In genomic region chr7:130345106-130345505, GRCh38 we compare ENCODE assay signal across 21 cellular contexts. TPM values are rescaled to one million over a fixed set of nuclear protein-coding genes. Genes with fewer than 3 reads are reported as not detected.
DNase-seq lines count a peak whose midpoint lies in the region; ATAC-seq, FAIRE-seq and TF ChIP-seq lines count a peak whose summit lies in the region.
"Had no signal": no experiment of that assay in that cellular context is flagged by ENCODE, and none has a peak within 500 bp of the region (broad histone marks: within the 10 kb centered on the region; RNA-seq: fewer than 3 reads in every experiment).

No MANE protein-coding gene starts in this region.

- no peaks in the 10 kb centered on the region for H3K9me3 ChIP-seq in mesenchymal stem cell (ENCODE audit: control insufficient read depth, low read length)
- H3K9me3 ChIP-seq: colonic mucosa, esophagus muscularis mucosa, left lung had no signal

- 63% methylated on average over 7 of the region's 8 CpGs for WGBS in mesenchymal stem cell

- H2BK15ac ChIP-seq in mesenchymal stem cell (ENCODE audit: low read depth, poor library complexity, severe bottlenecking) = no peak overlapping the region

- no peak overlapping the region for H4K8ac ChIP-seq in mesenchymal stem cell (ENCODE audit: low read length)

- no peak overlapping the region for H3K4me2 ChIP-seq in mesenchymal stem cell (ENCODE audit: low read length, poor library complexity, severe bottlenecking)
- H3K4me2 ChIP-seq: A549 had no signal

- no peaks in the 10 kb centered on the region; the same call in 1 of the 2 replicates for H3K27me3 Mint-ChIP-seq in WTC11 (ENCODE audit: low read depth)
- H3K27me3 Mint-ChIP-seq: activated naive CD8-positive, alpha-beta T cell treated with anti-CD3 and anti-CD28 coated beads, Interleukin-2, amount 50 U/mL, for 24 hours; stimulated activated naive CD8-positive, alpha-beta T cell treated with anti-CD3 and anti-CD28 coated beads, Interleukin-15, amount 100 ng/mL, for 72 hours had no signal

- peak; percentile 46 for ATAC-seq in WTC11
- no peak for ATAC-seq in HG03469 (IDR thresholded peaks at IDR 0.05; ENCODE audit: unreplicated experiment)
- ATAC-seq: A549; activated naive CD8-positive, alpha-beta T cell treated with anti-CD3 and anti-CD28 coated beads, Interleukin-2, amount 50 U/mL, for 24 hours; activated T-cell treated with anti-CD3 and anti-CD28 coated beads, Interleukin-2, amount 50 U/mL, for 4 hours; left lung; natural killer cell; stimulated activated naive CD8-positive, alpha-beta T cell treated with anti-CD3 and anti-CD28 coated beads, Interleukin-15, amount 100 ng/mL, for 72 hours had no signal

- H3K36me3 ChIP-seq in mesenchymal stem cell (ENCODE audit: control insufficient read depth in 1 of 2, insufficient read depth in 2 of 2, low read depth in 1 of 2, low read length in 2 of 2) = no peaks in the 10 kb centered on the region
- H3K36me3 ChIP-seq: colonic mucosa, esophagus muscularis mucosa, left lung had no signal

- no peak overlapping the region for H3K23ac ChIP-seq in mesenchymal stem cell (ENCODE audit: low read length in 2 of 2)

- H2AFZ ChIP-seq in mesenchymal stem cell (ENCODE audit: low read depth, low read length) = no peak overlapping the region

- H2BK12ac ChIP-seq in mesenchymal stem cell (ENCODE audit: low read length in 2 of 2) = peak overlapping the region in 1 of 2 experiments; percentile 15

- no peak overlapping the region for H3K27ac Mint-ChIP-seq in WTC11
- H3K27ac Mint-ChIP-seq: activated CD4-positive, alpha-beta T cell treated with anti-CD3 and anti-CD28 coated beads, Interleukin-2, amount 10 ng/mL, durations not matched to agents 7 days and 5 days; activated naive CD8-positive, alpha-beta T cell treated with anti-CD3 and anti-CD28 coated beads, Interleukin-2, amount 50 U/mL, for 24 hours; natural killer cell; stimulated activated naive CD8-positive, alpha-beta T cell treated with anti-CD3 and anti-CD28 coated beads, Interleukin-15, amount 100 ng/mL, for 72 hours had no signal

- H3K4me3 ChIP-seq in mesenchymal stem cell (ENCODE audit: insufficient read depth in 1 of 2, low read depth in 1 of 2, low read length in 2 of 2) = peak overlapping the region in 1 of 2 experiments; percentile 62
- H3K4me3 ChIP-seq: A549, colonic mucosa, left lung, skin epidermis had no signal

- no peak for TF ChIP-seq CTCF in WTC11 (IDR thresholded peaks at IDR 0.05)

- CTCF ChIA-PET in WTC11 (lab: Charles Lee) = interaction anchor here (0.6 to 1.5 kb wide), 2 partner anchors 37 to 72 kb away, joined by 3 to 4 read pairs; no protein-coding TSS in a partner anchor

- H3K4me1 ChIP-seq in mesenchymal stem cell (ENCODE audit: control insufficient read depth, insufficient read depth, low read depth, low read length) = peaks cover 8% of the 10 kb centered on the region
- H3K4me1 ChIP-seq: A549, colonic mucosa, esophagus muscularis mucosa, left lung had no signal

- no peak overlapping the region for H3K14ac ChIP-seq in mesenchymal stem cell (ENCODE audit: low read length in 2 of 2)

- POLR2A ChIA-PET in WTC11 (lab: Charles Lee) = no interaction called here

- peak overlapping the region; percentile 2 for H3K9ac ChIP-seq in mesenchymal stem cell (ENCODE audit: low read length)

- no peak overlapping the region for H2AK5ac ChIP-seq in mesenchymal stem cell (ENCODE audit: low read length, severe bottlenecking)

- no peak overlapping the region for H3K18ac ChIP-seq in mesenchymal stem cell (ENCODE audit: low read depth in 1 of 2, low read length in 2 of 2)

- H3K36me3 Mint-ChIP-seq in WTC11 = no peaks in the 10 kb centered on the region
- H3K36me3 Mint-ChIP-seq: natural killer cell had no signal

- H2BK120ac ChIP-seq in mesenchymal stem cell (ENCODE audit: low read depth, low read length) = no peak overlapping the region

- peak; percentile 78 for DNase-seq in NCI-H510A treated with DMSO at 0.1 percent for 48 hours (lab: John Stamatoyannopoulos, UW)
- DNase-seq in NCI-H510A (lab: John Stamatoyannopoulos, UW) = no peak
- no peak for DNase-seq in WTC11 (ENCODE audit: low spot score)
- DNase-seq in mesenchymal stem cell = no peak
- DNase-seq in frontal cortex (ENCODE audit: low spot score in 2 of 2) = no peak
- no peak for DNase-seq in NCI-H1694 treated with DMSO at 0.1 percent for 48 hours (lab: John Stamatoyannopoulos, UW)
- DNase-seq in T-helper 2 cell = no peak
- DNase-seq: activated CD4-positive, alpha-beta T cell treated with anti-CD3 and anti-CD28 coated beads, Interleukin-2, amount 10 ng/mL, durations not matched to agents 7 days and 5 days; activated naive CD8-positive, alpha-beta T cell treated with anti-CD3 and anti-CD28 coated beads, Interleukin-2, amount 50 U/mL, for 24 hours; activated T-cell treated with anti-CD3 and anti-CD28 coated beads, Interleukin-2, amount 50 U/mL, for 4 hours; colonic mucosa; left lung; natural killer cell; NCI-H774; stimulated activated naive CD8-positive, alpha-beta T cell treated with anti-CD3 and anti-CD28 coated beads, Interleukin-15, amount 100 ng/mL, for 72 hours had no signal

- H3K27ac ChIP-seq in mesenchymal stem cell (ENCODE audit: low read length, poor library complexity, severe bottlenecking) = no peak overlapping the region
- H3K27ac ChIP-seq: A549, colonic mucosa, esophagus muscularis mucosa, left lung, RWPE1, skin epidermis had no signal

- no peak for FAIRE-seq in frontal cortex (lab: Jason Lieb, UNC)
- FAIRE-seq: A549 had no signal

- peak overlapping the region; percentile 37 for H4K91ac ChIP-seq in mesenchymal stem cell (ENCODE audit: low read length)

- no peak overlapping the region for H2BK5ac ChIP-seq in mesenchymal stem cell (ENCODE audit: low read depth, low read length, poor library complexity, severe bottlenecking)

- H3K4me3 Mint-ChIP-seq in WTC11 = peak overlapping the region; percentile 16; the same call in 1 of the 2 replicates
- H3K4me3 Mint-ChIP-seq: activated CD4-positive, alpha-beta T cell treated with anti-CD3 and anti-CD28 coated beads, Interleukin-2, amount 10 ng/mL, durations not matched to agents 7 days and 5 days; activated naive CD8-positive, alpha-beta T cell treated with anti-CD3 and anti-CD28 coated beads, Interleukin-2, amount 50 U/mL, for 24 hours; activated T-cell treated with anti-CD3 and anti-CD28 coated beads, Interleukin-2, amount 50 U/mL, for 4 hours; natural killer cell; stimulated activated naive CD8-positive, alpha-beta T cell treated with anti-CD3 and anti-CD28 coated beads, Interleukin-15, amount 100 ng/mL, for 72 hours had no signal

- H3K27me3 ChIP-seq in mesenchymal stem cell (ENCODE audit: control insufficient read depth in 1 of 2, insufficient read depth in 1 of 2, low read length in 2 of 2) = no peaks in the 10 kb centered on the region
- H3K27me3 ChIP-seq: colonic mucosa, esophagus muscularis mucosa, left lung had no signal

- peaks cover 21% of the 10 kb centered on the region for H3K4me1 Mint-ChIP-seq in WTC11
- H3K4me1 Mint-ChIP-seq: natural killer cell had no signal

- no peaks in the 10 kb centered on the region for H3K9me3 Mint-ChIP-seq in WTC11
- H3K9me3 Mint-ChIP-seq: activated naive CD8-positive, alpha-beta T cell treated with anti-CD3 and anti-CD28 coated beads, Interleukin-2, amount 50 U/mL, for 24 hours; activated T-cell treated with anti-CD3 and anti-CD28 coated beads, Interleukin-2, amount 50 U/mL, for 4 hours; natural killer cell; stimulated activated naive CD8-positive, alpha-beta T cell treated with anti-CD3 and anti-CD28 coated beads, Interleukin-15, amount 100 ng/mL, for 72 hours had no signal

- no peak overlapping the region for H3K4ac ChIP-seq in mesenchymal stem cell (ENCODE audit: low read depth in 1 of 2, low read length in 2 of 2)

- H3K79me1 ChIP-seq in mesenchymal stem cell (replicated peaks; ENCODE audit: low read length, poor library complexity, severe bottlenecking) = no peaks in the 10 kb centered on the region

TF ChIP-seq in WTC11, 78 proteins besides CTCF, POLR2A, EP300 and RAD21 (continues in another document):
- TF ChIP-seq AFF4 (CRISPR knock-in tag; IDR thresholded peaks at IDR 0.05; ENCODE audit: borderline replicate concordance) = no peak

RNA-seq across cellular contexts. Expression of gene CPA5, which starts 0.5 kb away (rescaled TPM):
- not detected in 3 replicates for total RNA-seq in WTC11 (2021)
- polyA plus RNA-seq in mesenchymal stem cell (2013, experiment 1 of 2) = 0.26 TPM
- polyA plus RNA-seq in mesenchymal stem cell (2013, experiment 2 of 2) = 0.14 TPM
- not detected for total RNA-seq in frontal cortex
- total RNA-seq: activated CD4-positive, alpha-beta T cell treated with anti-CD3 and anti-CD28 coated beads, Interleukin-2, amount 10 ng/mL, durations not matched to agents 7 days and 5 days; colonic mucosa; esophagus muscularis mucosa; left lung; natural killer cell had no signal
- polyA plus RNA-seq: A549 had no signal

RNA-seq across cellular contexts. Expression of gene CPA1, which starts 35.2 kb away (rescaled TPM):
- total RNA-seq in WTC11 (2021) (7.9 to 14.0 TPM (median 8.9 TPM) in 3 replicates), frontal cortex (not detected)
- polyA plus RNA-seq in mesenchymal stem cell (2013, experiment 1 of 2) = 0.12 TPM
- 0.29 TPM for polyA plus RNA-seq in mesenchymal stem cell (2013, experiment 2 of 2)
- total RNA-seq: activated CD4-positive, alpha-beta T cell treated with anti-CD3 and anti-CD28 coated beads, Interleukin-2, amount 10 ng/mL, durations not matched to agents 7 days and 5 days; esophagus muscularis mucosa; natural killer cell; T-helper 2 cell treated with Interferon-gamma antibody and Interleukin-4, amounts not matched to agents 100 ng/mL and 5 ng/mL, for 36 hours had no signal
- polyA plus RNA-seq: A549 had no signal

RNA-seq across cellular contexts. Expression of gene CPA4, which starts 52.1 kb away (rescaled TPM):
- total RNA-seq in WTC11 (2021) (0.11 TPM in 2 of 3 replicates, not detected in the other), frontal cortex (under 0.01 TPM)
- 36.9 TPM for polyA plus RNA-seq in mesenchymal stem cell (2013, experiment 1 of 2)
- 36.9 TPM for polyA plus RNA-seq in mesenchymal stem cell (2013, experiment 2 of 2)
- total RNA-seq: activated CD4-positive, alpha-beta T cell treated with anti-CD3 and anti-CD28 coated beads, Interleukin-2, amount 10 ng/mL, durations not matched to agents 7 days and 5 days; colonic mucosa; esophagus muscularis mucosa; natural killer cell; T-helper 2 cell treated with Interferon-gamma antibody and Interleukin-4, amounts not matched to agents 100 ng/mL and 5 ng/mL, for 36 hours had no signal
